25 cellular contexts compared by ENCODE assay signal in the genomic region with DNA sequence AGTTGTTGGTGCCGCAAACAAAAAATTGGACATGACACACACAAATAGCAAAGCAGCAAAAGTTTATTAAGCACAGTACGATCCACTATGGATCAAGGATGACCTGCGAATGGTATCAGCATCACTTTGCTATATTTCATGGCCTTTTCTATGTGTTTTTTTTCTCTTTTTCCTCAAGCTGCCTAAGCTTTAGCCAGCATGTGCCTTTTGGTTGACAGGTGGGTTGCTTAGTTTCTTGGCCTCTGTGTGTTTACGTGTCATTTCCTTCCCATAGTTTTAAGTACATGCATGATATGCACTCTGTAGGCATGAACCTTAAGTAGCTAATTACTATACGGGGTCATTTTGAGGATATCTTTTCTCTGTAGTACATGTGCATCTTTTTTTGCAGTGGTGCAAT. TPM values are rescaled to one million over a fixed set of nuclear protein-coding genes. Genes with fewer than 3 reads are reported as not detected.
"Had no signal": no experiment of that assay in that cellular context is flagged by ENCODE, and none has a peak within 500 bp of the region (broad histone marks: within the 10 kb centered on the region; RNA-seq: fewer than 3 reads in every experiment).

No MANE protein-coding gene starts in this region.

- H3K27me3 ChIP-seq: MG63 had no signal

- DNase-seq: IMR-90, Karpas-422, KG1, MG63, NCI-H1092, NCI-H1105 treated with DMSO at 0.1 percent for 48 hours, NCI-H1417 treated with DMSO at 0.1 percent for 48 hours, NCI-H146, NCI-H1694 treated with DMSO at 0.1 percent for 48 hours, NCI-H1930, NCI-H2081, NCI-H2107, NCI-H2171, NCI-H226, NCI-H446, NCI-H510A, NCI-H524 treated with DMSO at 0.1 percent for 48 hours, NCI-H69, NCI-H774, SHP77, SK-N-SH had no signal

- H3K9me3 ChIP-seq: MG63, SK-N-SH had no signal

- H3K36me3 ChIP-seq: MG63 had no signal

- H3K27ac ChIP-seq: RWPE1 had no signal

- ATAC-seq: HepG2 had no signal

- H3K4me3 ChIP-seq: MG63 had no signal

RNA-seq across cellular contexts. Expression of a gene that starts 9.8 kb away (rescaled TPM):
- total RNA-seq: HT1080 had no signal

RNA-seq across cellular contexts. Expression of a gene that starts 22.5 kb away (rescaled TPM):
- total RNA-seq: HepG2 had no signal

RNA-seq across cellular contexts. Expression of a gene that starts 26.8 kb away (rescaled TPM):
- total RNA-seq: IMR-90, SK-MEL-5 had no signal
